Comparison of ENCODE assay signal across 16 cellular contexts in genomic region chr10:18021725-18022480, GRCh38.
DNase-seq lines count a peak whose midpoint lies in the region; ATAC-seq lines count a peak whose summit lies in the region.
"Had no signal": no experiment of that assay in that cellular context is flagged by ENCODE, and none has a peak within 500 bp of the region (broad histone marks: within the 10 kb centered on the region; RNA-seq: fewer than 3 reads in every experiment).

No MANE protein-coding gene starts in this region.

- no peaks in the 10 kb centered on the region for H3K36me3 ChIP-seq in mesodermal cell (ENCODE audit: control insufficient read depth, insufficient read depth, low read length)
- H3K36me3 ChIP-seq: BLaER1 treated with 17β-estradiol and CSF1 and Interleukin-3, amounts not matched to agents 10 nM and 100 nM had no signal

- DNase-seq in DMS53 (lab: John Stamatoyannopoulos, UW) (peak; percentile 57), EL (peak; percentile 43), M059J (ENCODE audit: low read depth) (peak; percentile 23), left lobe of liver (ENCODE audit: low spot score) (no peak)
- DNase-seq: AML-193; Calu3; CD4-positive, alpha-beta T cell; DMS 273 treated with DMSO at 0.1 percent for 48 hours; DMS79 treated with DMSO at 0.1 percent for 48 hours; GM23248 had no signal

- H3K27ac ChIP-seq in mesodermal cell (ENCODE audit: low read depth, low read length, severe bottlenecking) = peak overlapping the region; percentile 55
- H3K27ac ChIP-seq: BLaER1 treated with 17β-estradiol and CSF1 and Interleukin-3, amounts not matched to agents 10 nM and 100 nM; GM23248; KMS-11 had no signal

- H3K9me3 ChIP-seq in mesodermal cell (ENCODE audit: control insufficient read depth, low read length) = peaks cover 4% of the 10 kb centered on the region

- no peak overlapping the region for H3K4me3 ChIP-seq in mesodermal cell (ENCODE audit: extremely low read depth, insufficient read depth, low read length, poor library complexity, severe bottlenecking)
- H3K4me3 ChIP-seq: BLaER1 treated with 17β-estradiol and CSF1 and Interleukin-3, amounts not matched to agents 10 nM and 100 nM; GM23248 had no signal

- peaks cover 12% of the 10 kb centered on the region for H3K4me1 ChIP-seq in mesodermal cell (ENCODE audit: control insufficient read depth, insufficient read depth, low read length, poor library complexity, severe bottlenecking)
- H3K4me1 ChIP-seq: BLaER1 treated with 17β-estradiol and CSF1 and Interleukin-3, amounts not matched to agents 10 nM and 100 nM had no signal

- no CpG with 5 or more reads among the region's 2 CpGs for WGBS in mesodermal cell (ENCODE audit: insufficient coverage in 2 of 2), 2 experiments

- ATAC-seq in HG03135 (IDR thresholded peaks at IDR 0.05; ENCODE audit: unreplicated experiment) (no peak), left lobe of liver (no peak), GM19023 (IDR thresholded peaks at IDR 0.05; ENCODE audit: unreplicated experiment) (no peak)
- ATAC-seq: HepG2 had no signal
